In the genomic region with DNA sequence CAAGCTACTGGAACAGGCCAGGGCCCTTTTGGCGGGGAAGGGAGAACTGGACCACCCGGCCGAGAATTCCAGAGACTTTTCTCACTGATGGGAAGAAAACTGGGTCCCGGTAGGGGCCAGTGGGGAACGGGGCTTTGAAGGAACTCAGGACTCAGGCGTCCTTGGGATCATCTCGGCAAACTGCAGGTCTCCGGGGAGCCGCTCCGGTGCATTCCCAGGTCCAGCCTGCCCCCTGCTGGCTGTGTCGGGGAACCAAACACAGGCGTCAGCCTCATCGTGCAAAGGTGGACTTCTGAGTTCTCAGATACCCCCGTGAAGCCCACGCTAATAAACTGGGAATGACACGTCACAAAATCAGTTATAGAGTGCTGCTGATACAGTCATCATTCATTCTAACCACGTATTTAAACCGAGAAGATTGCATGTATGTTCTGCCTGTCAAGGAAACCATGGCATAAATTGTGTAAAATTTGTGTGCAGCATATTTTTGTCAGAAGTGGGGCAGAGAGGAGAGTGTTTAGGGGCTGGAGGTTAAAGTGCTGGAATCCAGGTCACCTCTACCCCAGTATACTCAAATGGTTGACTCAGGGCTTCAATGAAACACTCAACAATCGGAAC, we compare ENCODE assay signal across 8 cellular contexts.
DNase-seq lines count a peak whose midpoint lies in the region; ATAC-seq, FAIRE-seq and TF ChIP-seq lines count a peak whose summit lies in the region.

No MANE protein-coding gene starts in this region.

- peak; percentile 98 for TF ChIP-seq CTCF in bronchial epithelial cell (IDR thresholded peaks at IDR 0.05; ENCODE audit: insufficient read depth, low read length, severe bottlenecking)

- H3K4me3 ChIP-seq in bronchial epithelial cell (ENCODE audit: low read depth, low read length): no peak overlapping the region

- TF ChIP-seq RAD21 in Ishikawa (IDR thresholded peaks at IDR 0.05; ENCODE audit: low read depth): peak; percentile 99

- 0 out of 3 replicates have a peak, but pooled peaks have one; percentile 36 for ATAC-seq in SK-N-SH treated with all-trans-retinoic acid at 6 μM for 48 hours
- ATAC-seq in GM18907 (IDR thresholded peaks at IDR 0.05; ENCODE audit: unreplicated experiment): no peak
- ATAC-seq in GM21423 (IDR thresholded peaks at IDR 0.05; ENCODE audit: unreplicated experiment): no peak

- no peaks in the 10 kb centered on the region for H3K36me3 ChIP-seq in bronchial epithelial cell (ENCODE audit: control insufficient read depth, insufficient read depth, low read length)

- DNase-seq in EL (peak; percentile 49), bronchial epithelial cell (ENCODE audit: low read depth) (peak; percentile 35), kidney tubule cell (ENCODE audit: low spot score) (peak; percentile 57)
- peak; percentile 68 to 70 for DNase-seq in stimulated activated CD4-positive, alpha-beta T cell treated with anti-CD3 and anti-CD28 coated beads, Interleukin-2, amount 100 ng/mL, for 48 hours

- H3K27me3 ChIP-seq in bronchial epithelial cell (ENCODE audit: control insufficient read depth, insufficient read depth, low read length): peaks cover 7% of the 10 kb centered on the region

- TF ChIP-seq EP300 in Ishikawa (IDR thresholded peaks at IDR 0.05; ENCODE audit: borderline replicate concordance): no peak

- FAIRE-seq in bronchial epithelial cell (lab: Jason Lieb, UNC): peak; percentile 36

TF ChIP-seq in Ishikawa, 13 proteins besides CTCF, POLR2A, EP300 and RAD21:
- TF ChIP-seq TEAD4 (IDR thresholded peaks at IDR 0.05) (peak; percentile 38; the same call in 1 of the 2 replicates), ZBTB7A (IDR thresholded peaks at IDR 0.05; ENCODE audit: low read depth) (no peak)

TF ChIP-seq in SK-N-SH treated with all-trans-retinoic acid at 6 μM for 48 hours, 23 proteins besides CTCF, POLR2A, EP300 and RAD21:
- TF ChIP-seq OSR1 (CRISPR knock-in tag; IDR thresholded peaks at IDR 0.05) (no peak), BACH2 (CRISPR knock-in tag; IDR thresholded peaks at IDR 0.05; ENCODE audit: borderline replicate concordance) (no peak), ZC3H10 (CRISPR knock-in tag; IDR thresholded peaks at IDR 0.05) (no peak), CSDC2 (CRISPR knock-in tag; IDR thresholded peaks at IDR 0.05) (no peak), ZFP30 (CRISPR knock-in tag; IDR thresholded peaks at IDR 0.05) (no peak), TOX (CRISPR knock-in tag; IDR thresholded peaks at IDR 0.05; ENCODE audit: borderline replicate concordance) (no peak), SNAI2 (CRISPR knock-in tag; IDR thresholded peaks at IDR 0.05) (no peak), PATZ1 (CRISPR knock-in tag; IDR thresholded peaks at IDR 0.05; ENCODE audit: borderline replicate concordance) (no peak)
- TF ChIP-seq, protein P1, sequence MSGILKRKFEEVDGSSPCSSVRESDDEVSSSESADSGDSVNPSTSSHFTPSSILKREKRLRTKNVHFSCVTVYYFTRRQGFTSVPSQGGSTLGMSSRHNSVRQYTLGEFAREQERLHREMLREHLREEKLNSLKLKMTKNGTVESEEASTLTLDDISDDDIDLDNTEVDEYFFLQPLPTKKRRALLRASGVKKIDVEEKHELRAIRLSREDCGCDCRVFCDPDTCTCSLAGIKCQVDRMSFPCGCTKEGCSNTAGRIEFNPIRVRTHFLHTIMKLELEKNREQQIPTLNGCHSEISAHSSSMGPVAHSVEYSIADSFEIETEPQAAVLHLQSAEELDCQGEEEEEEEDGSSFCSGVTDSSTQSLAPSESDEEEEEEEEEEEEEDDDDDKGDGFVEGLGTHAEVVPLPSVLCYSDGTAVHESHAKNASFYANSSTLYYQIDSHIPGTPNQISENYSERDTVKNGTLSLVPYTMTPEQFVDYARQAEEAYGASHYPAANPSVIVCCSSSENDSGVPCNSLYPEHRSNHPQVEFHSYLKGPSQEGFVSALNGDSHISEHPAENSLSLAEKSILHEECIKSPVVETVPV (CRISPR knock-in tag; IDR thresholded peaks at IDR 0.05): no peak
